Comparison of ENCODE assay signal across 8 cellular contexts in the genomic region with DNA sequence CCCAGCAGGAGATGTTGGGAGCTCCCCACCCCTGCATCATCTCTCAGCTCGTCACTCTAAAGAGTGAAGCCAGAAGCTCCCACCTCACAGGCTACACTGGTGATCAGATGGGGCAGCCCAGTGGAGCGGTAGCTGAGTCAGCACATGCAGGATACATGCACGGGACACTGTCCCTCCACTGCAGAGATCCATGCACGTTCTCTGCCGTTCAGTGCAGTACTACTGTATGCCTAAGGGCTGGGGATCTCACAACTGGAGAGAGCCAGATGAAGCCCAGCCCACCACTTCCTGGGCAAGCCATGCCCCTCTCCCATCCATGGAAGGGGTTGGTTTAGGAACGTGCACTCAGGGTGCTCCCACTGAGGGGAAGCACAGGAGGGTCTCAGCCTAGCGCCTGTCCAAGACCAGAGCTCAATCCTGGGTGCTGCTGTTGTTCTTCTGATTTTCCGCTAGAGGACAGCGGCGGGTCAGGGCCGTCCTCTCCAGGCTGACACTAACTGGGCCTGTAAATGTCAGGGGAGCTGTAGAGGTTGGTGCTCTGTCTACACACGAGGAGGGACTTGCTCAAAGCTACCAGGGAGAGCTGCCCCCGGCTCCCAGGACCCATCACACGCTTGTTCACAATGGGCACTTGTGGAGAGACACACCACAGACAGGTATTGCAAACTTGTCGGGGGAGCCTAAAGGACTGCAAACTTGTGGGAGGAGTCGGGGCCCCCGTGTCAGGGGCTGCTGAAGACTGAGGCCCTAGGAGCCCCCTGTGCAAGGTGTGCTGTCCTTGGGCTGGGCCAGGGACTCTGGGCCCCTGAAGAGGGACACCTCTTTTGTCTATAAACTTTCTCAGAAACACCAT. TPM values are rescaled to one million over a fixed set of nuclear protein-coding genes. Genes with fewer than 3 reads are reported as not detected.
DNase-seq lines count a peak whose midpoint lies in the region; ATAC-seq and TF ChIP-seq lines count a peak whose summit lies in the region.

No MANE protein-coding gene starts in this region.

- intact Hi-C loops in mucosa of descending colon (cut with DNase I, micrococcal nuclease) = no loop called here

- no peak overlapping the region for H3K27ac ChIP-seq in 22Rv1

- H3K4me3 ChIP-seq in H7 (ENCODE audit: insufficient read depth, low read depth, low read length) = no peak overlapping the region
- H3K4me3 ChIP-seq in LNCaP clone FGC (ENCODE audit: low read depth, low read length) = no peak overlapping the region
- H3K4me3 ChIP-seq in mucosa of descending colon = no peak overlapping the region

- TF ChIP-seq CTCF in 22Rv1 (IDR thresholded peaks at IDR 0.05) = peak; percentile 88
- TF ChIP-seq CTCF in LNCaP clone FGC (IDR thresholded peaks at IDR 0.05; ENCODE audit: control insufficient read depth, extremely low read depth, insufficient read depth) = peak; percentile 87
- TF ChIP-seq CTCF in mucosa of descending colon (IDR thresholded peaks at IDR 0.05) = peak; percentile 62

- no peaks in the 10 kb centered on the region for H3K27me3 ChIP-seq in H7 (ENCODE audit: control insufficient read depth, insufficient read depth, low read length)

- peaks cover 5% of the 10 kb centered on the region for H3K4me1 ChIP-seq in mucosa of descending colon (ENCODE audit: low read depth)

- DNase-seq in EL = peak; percentile 58
- DNase-seq in H7 = peak; percentile 94
- DNase-seq in LNCaP clone FGC (ENCODE audit: low read depth) = no peak
- DNase-seq in T1000 (lab: John Stamatoyannopoulos, UW) = peak; percentile 16
- DNase-seq in effector CD4-positive, alpha-beta T cell = peak; percentile 24
- peak in 2 of 3 donors; percentile 49 to 65 for DNase-seq in mucosa of descending colon
- no peak for DNase-seq in dedifferentiated amniotic fluid mesenchymal stem cell (ENCODE audit: extremely low spot score)

- H3K36me3 ChIP-seq in H7 (replicated peaks; ENCODE audit: control insufficient read depth, insufficient read depth, low read length) (no peaks in the 10 kb centered on the region), mucosa of descending colon (ENCODE audit: low read depth) (no peaks in the 10 kb centered on the region)

- no peaks in the 10 kb centered on the region for H3K9me3 ChIP-seq in mucosa of descending colon

- peak; percentile 77 for ATAC-seq in mucosa of descending colon

RNA-seq across cellular contexts. Expression of a gene that starts 18.2 kb away (rescaled TPM):
- total RNA-seq in H7 (2014; rRNA removed; shearing (Covaris generic)) = 1.6 and 1.9 TPM in 2 replicates
- 10 to 100 TPM; 15.0 to 15.8 (median 15.5) TPM for total RNA-seq in mucosa of descending colon

RNA-seq across cellular contexts. Expression of a gene that starts 22.3 kb away (rescaled TPM):
- total RNA-seq in H7 (2014; rRNA removed; shearing (Covaris generic)) = 0.59 and 2.2 TPM in 2 replicates
- 10 to 100 TPM; 10.3 to 13.6 (median 11.7) TPM for total RNA-seq in mucosa of descending colon

Comparison
In these comparisons a context has a peak if more than half of its experiments do, and no peak if none do; other contexts are left out.
1. DNase-seq: peak in EL (single experiment), H7 (single experiment), T1000 (single experiment), effector CD4-positive, alpha-beta T cell (single experiment) and mucosa of descending colon (2 of 3); none in LNCaP clone FGC (single experiment) and dedifferentiated amniotic fluid mesenchymal stem cell (single experiment).
2. Peak in every context shown above with its lines, with median percentiles within 50 percentile points of each other: CTCF ChIP-seq.